ENCODE assay signal across 25 cellular contexts in the genomic region with DNA sequence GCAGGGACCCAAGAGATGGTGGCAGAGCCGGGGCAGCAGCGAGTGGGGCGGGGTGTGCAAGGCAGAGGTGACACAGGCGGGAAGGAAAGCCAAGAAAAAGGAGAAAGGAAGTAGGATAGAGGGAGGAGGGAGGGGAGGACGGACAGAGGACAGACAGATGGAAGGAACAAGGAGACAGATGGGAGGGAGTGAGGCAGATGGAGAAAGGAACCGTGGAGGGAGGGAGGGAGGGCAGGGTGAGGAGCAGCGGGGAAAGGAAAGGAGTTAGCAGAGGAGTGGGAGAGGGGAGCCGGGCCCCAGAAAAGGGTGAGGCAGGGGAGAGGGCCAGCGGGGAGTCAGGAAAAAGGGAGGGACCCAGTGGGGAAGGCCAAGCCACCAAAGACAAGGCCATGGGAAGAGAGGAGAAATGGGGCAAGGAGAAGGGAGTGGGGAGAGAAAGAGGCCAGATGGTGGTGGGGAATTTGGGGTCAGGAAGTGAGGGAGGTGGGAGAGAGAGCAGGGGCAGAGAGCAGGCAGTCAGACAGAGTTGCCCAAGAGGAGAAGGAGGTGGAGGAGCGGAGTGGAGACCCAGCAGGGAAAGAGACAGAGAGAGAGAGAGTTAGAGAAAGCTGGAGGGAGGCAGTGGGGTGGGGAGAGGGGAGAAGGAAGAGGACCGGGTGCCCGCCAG. TPM values are rescaled to one million over a fixed set of nuclear protein-coding genes. Genes with fewer than 3 reads are reported as not detected.
A peak's percentile ranks its signal among the peaks of the same experiment; 100 is the strongest.
DNase-seq lines count a peak whose midpoint lies in the region; ATAC-seq and TF ChIP-seq lines count a peak whose summit lies in the region.
"Had no signal": no experiment of that assay in that cellular context is flagged by ENCODE, and none has a peak within 500 bp of the region (broad histone marks: within the 10 kb centered on the region; RNA-seq: fewer than 3 reads in every experiment).

No MANE protein-coding gene starts in this region.

- no peak overlapping the region for H3K4me3 ChIP-seq in HEK293 (ENCODE audit: low read depth, low read length)
- H3K4me3 ChIP-seq in WERI-Rb-1 (ENCODE audit: low read depth, low read length) = peak overlapping the region; percentile 24; the same call in 1 of the 2 replicates
- no peak overlapping the region for H3K4me3 ChIP-seq in endodermal cell (ENCODE audit: low read length)
- H3K4me3 ChIP-seq in body of pancreas = no peak overlapping the region
- H3K4me3 ChIP-seq: A549, ascending aorta, hepatocyte, ovary, right atrium auricular region, suprapubic skin had no signal

- H3K27me3 ChIP-seq in WERI-Rb-1 (ENCODE audit: insufficient read depth, low read depth, severe bottlenecking) (no peaks in the 10 kb centered on the region), endodermal cell (ENCODE audit: control insufficient read depth, insufficient read depth, low read length, poor library complexity, severe bottlenecking) (no peaks in the 10 kb centered on the region), body of pancreas (no peaks in the 10 kb centered on the region)
- H3K27me3 ChIP-seq: ascending aorta, BE2C, hepatocyte, ovary, right atrium auricular region, suprapubic skin had no signal

- TF ChIP-seq CTCF in CD14-positive monocyte (IDR thresholded peaks at IDR 0.05) = no peak
- no peak for TF ChIP-seq CTCF in HEK293 (tag by site-specific recombination; IDR thresholded peaks at IDR 0.05)
- TF ChIP-seq CTCF in WERI-Rb-1 (IDR thresholded peaks at IDR 0.05; ENCODE audit: low read depth, low read length) = no peak
- no peak for TF ChIP-seq CTCF in endodermal cell (conservative IDR thresholded peaks at IDR 0.05)
- no peak for TF ChIP-seq CTCF in body of pancreas (IDR thresholded peaks at IDR 0.05)

- H3K27ac Mint-ChIP-seq in CD14-positive monocyte (peak overlapping the region in 4 of 7 donors; percentile 63 to 78 (median 68)), endodermal cell (no peak overlapping the region)
- H3K27ac Mint-ChIP-seq: activated CD8-positive, alpha-beta memory T cell treated with anti-CD3 and anti-CD28 coated beads, Interleukin-2, amount 10 ng/mL, durations not matched to agents 7 days and 5 days; activated naive CD8-positive, alpha-beta T cell had no signal

- CTCF ChIA-PET in HEK293 (lab: Yijun Ruan, JAX) = interaction anchor here (1.3 kb wide), 1 partner anchor 15 kb away, joined by 3 read pairs; no protein-coding TSS in a partner anchor

- no peaks in the 10 kb centered on the region for H3K9me3 ChIP-seq in HEK293 (ENCODE audit: control insufficient read depth, insufficient read depth, low read depth, low read length)
- no peaks in the 10 kb centered on the region for H3K9me3 ChIP-seq in WERI-Rb-1 (ENCODE audit: severe bottlenecking)
- no peaks in the 10 kb centered on the region for H3K9me3 ChIP-seq in endodermal cell (ENCODE audit: control insufficient read depth, low read length)
- no peaks in the 10 kb centered on the region for H3K9me3 ChIP-seq in body of pancreas
- H3K9me3 ChIP-seq: A549, ascending aorta, BE2C, ovary, right atrium auricular region, SK-N-SH, suprapubic skin had no signal

- H3K36me3 Mint-ChIP-seq in CD14-positive monocyte = peaks cover 62 to 88% of the 10 kb centered on the region in 2 donors
- peaks cover 42% of the 10 kb centered on the region for H3K36me3 Mint-ChIP-seq in endodermal cell (ENCODE audit: low read depth)
- H3K36me3 Mint-ChIP-seq: activated CD8-positive, alpha-beta memory T cell treated with anti-CD3 and anti-CD28 coated beads, Interleukin-2, amount 10 ng/mL, durations not matched to agents 7 days and 5 days; immature natural killer cell had no signal

- no peak for DNase-seq in CD14-positive monocyte (ENCODE audit: low spot score)
- DNase-seq in WERI-Rb-1 = peak; percentile 86
- DNase-seq in endodermal cell = peak; percentile 46
- DNase-seq in activated T-cell treated with anti-CD3 and anti-CD28 coated beads, Interleukin-2, amount 50 U/mL, for 48 hours = no peak
- no peak for DNase-seq in body of pancreas
- DNase-seq: activated CD8-positive, alpha-beta memory T cell treated with anti-CD3 and anti-CD28 coated beads, Interleukin-2, amount 10 ng/mL, durations not matched to agents 7 days and 5 days; BE2C; foreskin fibroblast; HFFc6; immature natural killer cell; mesendoderm; MM.1S; NCI-H1436; NCI-H526; SK-N-SH had no signal

- no peak overlapping the region for H3K9ac ChIP-seq in endodermal cell (ENCODE audit: extremely low read depth, low read length, poor library complexity, severe bottlenecking)
- H3K9ac ChIP-seq: SK-N-SH had no signal

- H3K27me3 Mint-ChIP-seq in CD14-positive monocyte (ENCODE audit: low read depth in 3 of 3) (no peaks in the 10 kb centered on the region), endodermal cell (ENCODE audit: insufficient read depth) (no peaks in the 10 kb centered on the region)
- H3K27me3 Mint-ChIP-seq: activated CD8-positive, alpha-beta memory T cell treated with anti-CD3 and anti-CD28 coated beads, Interleukin-2, amount 10 ng/mL, durations not matched to agents 7 days and 5 days; activated naive CD8-positive, alpha-beta T cell had no signal

- H3K4me1 ChIP-seq in HEK293 (ENCODE audit: control insufficient read depth, insufficient read depth, low read length) (no peaks in the 10 kb centered on the region), endodermal cell (ENCODE audit: control insufficient read depth, insufficient read depth, low read length) (peaks cover 2% of the 10 kb centered on the region), body of pancreas (no peaks in the 10 kb centered on the region)
- H3K4me1 ChIP-seq: A549, ascending aorta, BE2C, right atrium auricular region, suprapubic skin had no signal

- H3K4me3 Mint-ChIP-seq in CD14-positive monocyte = no peak overlapping the region
- H3K4me3 Mint-ChIP-seq in endodermal cell = no peak overlapping the region
- H3K4me3 Mint-ChIP-seq: activated CD8-positive, alpha-beta memory T cell treated with anti-CD3 and anti-CD28 coated beads, Interleukin-2, amount 10 ng/mL, durations not matched to agents 7 days and 5 days; activated naive CD8-positive, alpha-beta T cell; HFFc6; immature natural killer cell had no signal

- WGBS in endodermal cell (ENCODE audit: insufficient coverage in 1 of 2, insufficient read length in 1 of 2), 2 experiments = 89 to 92% methylated on average over 12 of the region's 12 CpGs
- WGBS in body of pancreas, 2 donors = 79 to 83% methylated on average over 12 of the region's 12 CpGs

- POLR2A ChIA-PET in HEK293 (lab: Yijun Ruan, JAX) = no interaction called here

- ATAC-seq in HG02938 (IDR thresholded peaks at IDR 0.05; ENCODE audit: unreplicated experiment) = no peak
- ATAC-seq in body of pancreas = no peak
- ATAC-seq in GM21528 (IDR thresholded peaks at IDR 0.05; ENCODE audit: low FRiP score, unreplicated experiment) = no peak

- peaks cover 0 to 57% of the 10 kb centered on the region in 2 experiments; a peak in 2 of 3 replicates for H3K36me3 ChIP-seq in HEK293 (ENCODE audit: control insufficient read depth in 2 of 2, insufficient read depth in 1 of 2, low read length in 2 of 2)
- H3K36me3 ChIP-seq in WERI-Rb-1 = peaks cover 88% of the 10 kb centered on the region
- H3K36me3 ChIP-seq in endodermal cell (ENCODE audit: control insufficient read depth, insufficient read depth, low read length) = peaks cover 17% of the 10 kb centered on the region
- H3K36me3 ChIP-seq in body of pancreas (replicated peaks in 1 of 2; ENCODE audit: insufficient read depth in 1 of 2, low read depth in 2 of 2) = no peaks in the 10 kb centered on the region
- H3K36me3 ChIP-seq: BE2C, ovary had no signal

- H3K9me3 Mint-ChIP-seq in CD14-positive monocyte (no peaks in the 10 kb centered on the region), endodermal cell (no peaks in the 10 kb centered on the region)
- H3K9me3 Mint-ChIP-seq: HFFc6, immature natural killer cell had no signal

- intact Hi-C loops in CD14-positive monocyte (cut with micrococcal nuclease) (no loop called here), body of pancreas (cut with DNase I) (no loop called here)

- H3K4me1 Mint-ChIP-seq in CD14-positive monocyte (no peaks in the 10 kb centered on the region), endodermal cell (no peaks in the 10 kb centered on the region)
- H3K4me1 Mint-ChIP-seq: activated CD8-positive, alpha-beta memory T cell treated with anti-CD3 and anti-CD28 coated beads, Interleukin-2, amount 10 ng/mL, durations not matched to agents 7 days and 5 days; immature natural killer cell had no signal

- no peak for TF ChIP-seq POLR2A in body of pancreas (IDR thresholded peaks at IDR 0.05)

- H3K27ac ChIP-seq in HEK293 (ENCODE audit: extremely low read depth, low read depth, low read length) = no peak overlapping the region
- H3K27ac ChIP-seq in WERI-Rb-1 = peak overlapping the region; percentile 96
- peak overlapping the region; percentile 47 for H3K27ac ChIP-seq in endodermal cell (ENCODE audit: low read depth, low read length)
- H3K27ac ChIP-seq in body of pancreas = no peak overlapping the region
- H3K27ac ChIP-seq: A549, ascending aorta, hepatocyte, ovary, right atrium auricular region, suprapubic skin had no signal

TF ChIP-seq in HEK293, 187 proteins besides CTCF, POLR2A, EP300 and RAD21 (continues in another document):
- no peak for TF ChIP-seq ZNF146 (tag by site-specific recombination; IDR thresholded peaks at IDR 0.05)

RNA-seq across cellular contexts. Expression of gene ASGR1, which starts 13.2 kb away (rescaled TPM):
- polyA plus RNA-seq in CD14-positive monocyte = 100 to 1,000 TPM; 114 to 126 TPM
- total RNA-seq in endodermal cell (10 to 100 TPM in 1 of 2 donors, 1 to 10 TPM in 1; 6.8 to 14.2 TPM), body of pancreas (1 to 10 TPM in 1 of 2 donors, not detected in 1; 4.6 TPM)
- 16.5 TPM for polyA plus RNA-seq in endodermal cell (2013, experiment 1 of 2)
- polyA plus RNA-seq in endodermal cell (2013, experiment 2 of 2) = 17.6 TPM

RNA-seq across cellular contexts. Expression of gene DLG4, which starts 27.2 kb away (rescaled TPM):
- polyA plus RNA-seq in CD14-positive monocyte = under 1 TPM; 0.37 to 0.39 TPM
- total RNA-seq in endodermal cell (10 to 100 TPM; 35.1 to 68.5 TPM), body of pancreas (1 to 10 TPM; 3.6 to 9.3 TPM)
- polyA plus RNA-seq in endodermal cell (2013, experiment 1 of 2) = 76.0 TPM
- polyA plus RNA-seq in endodermal cell (2013, experiment 2 of 2) = 59.6 TPM

RNA-seq across cellular contexts. Expression of gene ACADVL, which starts 27.3 kb away (rescaled TPM):
- polyA plus RNA-seq in CD14-positive monocyte = 100 to 1,000 TPM; 152 to 154 TPM
- total RNA-seq in endodermal cell (100 to 1,000 TPM; 337 to 459 TPM), body of pancreas (1,000 to 10,000 TPM in 1 of 2 donors, 100 to 1,000 TPM in 1; 887 to 1,901 TPM)
- polyA plus RNA-seq in endodermal cell (2013, experiment 1 of 2) = 272 TPM
- 222 TPM for polyA plus RNA-seq in endodermal cell (2013, experiment 2 of 2)

RNA-seq across cellular contexts. Expression of gene DVL2, which starts 41.9 kb away (rescaled TPM):
- 1 to 10 TPM; 7.0 to 7.8 TPM for polyA plus RNA-seq in CD14-positive monocyte
- total RNA-seq in endodermal cell (100 to 1,000 TPM in 1 of 2 donors, 10 to 100 TPM in 1; 98.2 to 116 TPM), body of pancreas (10 to 100 TPM; 19.5 to 41.5 TPM)
- polyA plus RNA-seq in endodermal cell (2013, experiment 1 of 2) = 77.0 TPM
- polyA plus RNA-seq in endodermal cell (2013, experiment 2 of 2) = 76.3 TPM

RNA-seq across cellular contexts. Expression of gene PHF23, which starts 46.9 kb away (rescaled TPM):
- 10 to 100 TPM; 12.0 to 12.9 TPM for polyA plus RNA-seq in CD14-positive monocyte
- total RNA-seq in endodermal cell = 10 to 100 TPM; 67.3 to 71.6 TPM
- 59.3 TPM for polyA plus RNA-seq in endodermal cell (2013, experiment 1 of 2)
- polyA plus RNA-seq in endodermal cell (2013, experiment 2 of 2) = 53.4 TPM
- total RNA-seq in body of pancreas = 10 to 100 TPM; 11.9 to 15.8 TPM

Comparison
In these comparisons a context has a peak if more than half of its experiments do, and no peak if none do; other contexts are left out.
1. DNase-seq: peak in WERI-Rb-1 (single experiment) and endodermal cell (single experiment); none in CD14-positive monocyte (single experiment), activated T-cell treated with anti-CD3 and anti-CD28 coated beads, Interleukin-2, amount 50 U/mL, for 48 hours (0 of 2) and body of pancreas (0 of 4).
2. H3K27ac ChIP-seq: peak in WERI-Rb-1 (single experiment) and endodermal cell (single experiment); none in HEK293 (single experiment) and body of pancreas (0 of 4).